ENCODE assay signal across 22 cellular contexts in the genomic region with DNA sequence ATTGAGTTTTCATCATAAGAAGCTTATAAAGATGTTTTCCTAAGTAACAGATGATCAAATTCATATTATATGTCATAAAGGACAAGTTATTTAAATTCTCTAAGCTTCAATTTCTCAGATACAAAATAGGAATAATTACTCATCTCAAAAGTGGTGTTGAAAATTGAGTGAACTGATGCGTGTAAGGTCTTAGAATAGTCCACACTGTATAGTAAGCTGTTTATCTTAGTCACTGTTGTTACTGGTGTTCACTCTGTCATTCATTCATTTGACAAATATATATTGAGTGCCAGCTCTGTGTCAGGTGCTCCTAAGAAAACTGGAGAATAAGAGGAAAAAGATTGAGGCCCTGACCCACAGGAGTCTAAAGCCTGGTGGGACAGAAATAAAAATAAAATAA.
"Had no signal": no experiment of that assay in that cellular context is flagged by ENCODE, and none has a peak within 500 bp of the region (broad histone marks: within the 10 kb centered on the region; RNA-seq: fewer than 3 reads in every experiment).

No MANE protein-coding gene starts in this region.

- H3K4me3 ChIP-seq: dorsolateral prefrontal cortex, thoracic aorta, upper lobe of left lung had no signal

- H3K27ac ChIP-seq: brain microvascular endothelial cell, dorsolateral prefrontal cortex, thoracic aorta, upper lobe of left lung, VCaP had no signal

- ATAC-seq: activated naive CD8-positive, alpha-beta T cell treated with anti-CD3 and anti-CD28 coated beads, Interleukin-2, amount 50 U/mL, for 24 hours; left ventricle myocardium superior; stimulated activated naive B cell treated with anti-CD40 and anti-IgM and Interleukin-4, amounts not matched to agents 10 μg/mL and 1 μg/mL and 100 μg/mL, for 72 hours had no signal

- H3K27me3 ChIP-seq: brain microvascular endothelial cell, dorsolateral prefrontal cortex, upper lobe of left lung had no signal

- H3K9me3 ChIP-seq: thoracic aorta, upper lobe of left lung had no signal

- H3K36me3 ChIP-seq: brain microvascular endothelial cell, thoracic aorta, upper lobe of left lung had no signal

- H3K4me1 ChIP-seq: upper lobe of left lung had no signal

- DNase-seq: activated CD4-positive, alpha-beta T cell treated with anti-CD3 and anti-CD28 coated beads, Interleukin-2, amount 50 U/mL, for 1 hour; activated CD4-positive, CD25-positive, alpha-beta regulatory T cell treated with anti-CD3 and anti-CD28 coated beads, Interleukin-2, amount 50 U/mL, for 72 hours; activated CD8-positive, alpha-beta memory T cell treated with anti-CD3 and anti-CD28 coated beads for 24 hours; activated CD8-positive, alpha-beta memory T cell treated with anti-CD3 and anti-CD28 coated beads, Interleukin-2, amount 50 U/mL, for 48 hours; activated effector memory CD4-positive, alpha-beta T cell treated with Interleukin-2 at 50 U/mL for 16 hours; activated naive CD4-positive, alpha-beta T cell treated with anti-CD3 and anti-CD28 coated beads, Interleukin-2, amount 10 ng/mL, durations not matched to agents 7 days and 5 days; activated naive CD8-positive, alpha-beta T cell treated with anti-CD3 and anti-CD28 coated beads, Interleukin-2, amount 50 U/mL, for 24 hours; activated T-cell treated with anti-CD3 and anti-CD28 coated beads, Interleukin-2, amount 50 U/mL, for 48 hours; anterior cingulate cortex; brain microvascular endothelial cell; central memory CD4-positive, alpha-beta T cell; dorsolateral prefrontal cortex; foreskin fibroblast; glutamatergic neuron; kidney glomerular epithelial cell; left ventricle myocardium superior; occipital lobe; retina; stimulated activated naive B cell treated with anti-CD40 and anti-IgM and Interleukin-4, amounts not matched to agents 10 μg/mL and 1 μg/mL and 100 μg/mL, for 72 hours; upper lobe of left lung had no signal
